8 cellular contexts compared by ENCODE assay signal in genomic region chr3:15860014-15860934, GRCh38.
DNase-seq lines count a peak whose midpoint lies in the region; ATAC-seq and TF ChIP-seq lines count a peak whose summit lies in the region.

No MANE protein-coding gene starts in this region.

- H3K4me3 ChIP-seq in GM12864 (ENCODE audit: low read depth, low read length) (peak overlapping the region; percentile 96), breast epithelium (peak overlapping the region; percentile 92 to 98 (median 94)), skeletal muscle tissue (ENCODE audit: low read length in 3 of 3) (peak overlapping the region; percentile 80 to 86 (median 81))

- TF ChIP-seq CTCF in GM12864 (IDR thresholded peaks at IDR 0.05; ENCODE audit: low read depth, low read length, missing control alignments) (no peak), breast epithelium (IDR thresholded peaks at IDR 0.05) (no peak)

- ATAC-seq in GM21737 (IDR thresholded peaks at IDR 0.05; ENCODE audit: unreplicated experiment), result peak; percentile 39

- H3K27ac ChIP-seq in breast epithelium, result peak overlapping the region; percentile 90 to 92
- H3K27ac ChIP-seq in skeletal muscle tissue (ENCODE audit: low read depth, low read length), result peak overlapping the region; percentile 84

- H3K27me3 ChIP-seq in breast epithelium (no peaks in the 10 kb centered on the region), skeletal muscle tissue (ENCODE audit: control insufficient read depth in 3 of 3, insufficient read depth in 3 of 3, low read length in 3 of 3) (no peaks in the 10 kb centered on the region)

- no peaks in the 10 kb centered on the region for H3K9me3 ChIP-seq in breast epithelium
- no peaks in the 10 kb centered on the region for H3K9me3 ChIP-seq in skeletal muscle tissue (ENCODE audit: control insufficient read depth in 3 of 3, low read length in 3 of 3)

- H3K4me1 ChIP-seq in breast epithelium (no peaks in the 10 kb centered on the region), skeletal muscle tissue (ENCODE audit: control insufficient read depth in 3 of 3, insufficient read depth in 3 of 3, low read length in 3 of 3) (peaks cover 0 to 16% (median 15%) of the 10 kb centered on the region in 3 donors)

- peak overlapping the region; percentile 68 to 80 (median 80) for H3K9ac ChIP-seq in skeletal muscle tissue (ENCODE audit: low read depth in 1 of 3, low read length in 3 of 3)

- in situ Hi-C loops in SK-MEL-5 (cut with HindIII; ENCODE audit: low pct_unique_long_range_greater_than_20kb, low sequenced_read_pairs), result no loop called here

- no peak for DNase-seq in GM12864 (ENCODE audit: low read depth)
- DNase-seq in HuH-7.5 (ENCODE audit: low spot score), result peak; percentile 76
- peak; percentile 62 for DNase-seq in SK-MEL-5 (ENCODE audit: low read depth, low spot score)
- DNase-seq in breast epithelium (ENCODE audit: low spot score in 2 of 2), result peak; percentile 22 to 59
- DNase-seq in inferior parietal cortex (ENCODE audit: extremely low spot score), result peak; percentile 47
- no peak for DNase-seq in KG1 (lab: John Stamatoyannopoulos, UW)

- intact Hi-C loops in breast epithelium (cut with DNase I; ENCODE audit: low total_unique reads), result no loop called here

- H3K36me3 ChIP-seq in breast epithelium, result no peaks in the 10 kb centered on the region
- no peaks in the 10 kb centered on the region for H3K36me3 ChIP-seq in skeletal muscle tissue (ENCODE audit: control insufficient read depth in 3 of 3, insufficient read depth in 3 of 3, low read length in 3 of 3)

- no peak for TF ChIP-seq POLR2A in breast epithelium (IDR thresholded peaks at IDR 0.05)

Comparison
In these comparisons a context has a peak if more than half of its experiments do, and no peak if none do; other contexts are left out.
1. DNase-seq: peak in HuH-7.5 (single experiment), SK-MEL-5 (single experiment), breast epithelium (2 of 2) and inferior parietal cortex (single experiment); none in GM12864 (single experiment) and KG1 (single experiment).
2. Peak in every context shown above with its lines, with median percentiles within 50 percentile points of each other: H3K4me3 ChIP-seq.